Comparison of ENCODE assay signal across 8 cellular contexts in the genomic region with DNA sequence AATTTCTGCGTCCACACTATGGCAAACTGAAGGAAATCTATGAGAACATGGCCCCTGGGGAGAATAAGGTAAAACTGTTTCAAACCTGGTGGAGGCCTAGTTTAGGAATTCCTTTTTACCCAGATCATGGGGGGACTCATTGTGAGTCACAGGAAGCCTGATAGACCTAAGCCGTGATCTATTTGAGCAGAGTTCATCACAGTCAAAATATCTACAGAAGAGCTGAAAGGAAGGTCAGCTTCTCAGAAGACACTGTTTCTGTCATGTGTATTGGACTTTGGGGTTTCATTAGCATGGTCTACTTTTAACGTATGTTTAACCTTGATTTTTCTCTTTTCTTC. TPM values are rescaled to one million over a fixed set of nuclear protein-coding genes. Genes with fewer than 3 reads are reported as not detected.
DNase-seq lines count a peak whose midpoint lies in the region; ATAC-seq and TF ChIP-seq lines count a peak whose summit lies in the region.
"Had no signal": no experiment of that assay in that cellular context is flagged by ENCODE, and none has a peak within 500 bp of the region (broad histone marks: within the 10 kb centered on the region; RNA-seq: fewer than 3 reads in every experiment).

No MANE protein-coding gene starts in this region.

- H3K36me3 Mint-ChIP-seq in endothelial cell (ENCODE audit: low read depth, unreplicated experiment): peaks cover 35% of the 10 kb centered on the region
- peaks cover 18% of the 10 kb centered on the region for H3K36me3 Mint-ChIP-seq in progenitor cell of endocrine pancreas (ENCODE audit: insufficient read depth)

- peaks cover 60% of the 10 kb centered on the region for H3K79me2 ChIP-seq in PC-3 (ENCODE audit: low read length)

- ATAC-seq in PC-3 (peak; percentile 26), GM21528 (IDR thresholded peaks at IDR 0.05; ENCODE audit: low FRiP score, unreplicated experiment) (no peak)

- POLR2A ChIA-PET in PC-3 (lab: Charles Lee; ENCODE audit: unreplicated experiment): no interaction called here

- intact Hi-C loops in PC-3 (cut with micrococcal nuclease): no loop called here

- no peaks in the 10 kb centered on the region for H3K27me3 ChIP-seq in PC-3 (ENCODE audit: low read length)

- H3K4me3 ChIP-seq in GM12865 (ENCODE audit: low read depth, low read length) (peak overlapping the region; percentile 1; the same call in 1 of the 2 replicates), PC-3 (ENCODE audit: low read length) (peak overlapping the region; percentile 100)

- peaks cover 49% of the 10 kb centered on the region for H4K20me1 ChIP-seq in PC-3 (ENCODE audit: low read length)

- CTCF ChIA-PET in PC-3 (lab: Charles Lee): no interaction called here

- no peaks in the 10 kb centered on the region for H3F3A ChIP-seq in PC-3 (ENCODE audit: low read length, unreplicated experiment)

- no peaks in the 10 kb centered on the region for H3K9me3 ChIP-seq in PC-3 (ENCODE audit: low read length)

- H2AFZ ChIP-seq in PC-3 (ENCODE audit: low read length): no peak overlapping the region

- no peaks in the 10 kb centered on the region for H3K9me3 Mint-ChIP-seq in endothelial cell (ENCODE audit: unreplicated experiment)
- H3K9me3 Mint-ChIP-seq in progenitor cell of endocrine pancreas (ENCODE audit: low read depth): no peaks in the 10 kb centered on the region

- peak overlapping the region; percentile 87 for H3K4me2 ChIP-seq in PC-3 (ENCODE audit: low read length)

- H3K9me2 ChIP-seq in PC-3 (replicated peaks; ENCODE audit: low read length): no peaks in the 10 kb centered on the region

- H3K4me3 Mint-ChIP-seq in endothelial cell (ENCODE audit: unreplicated experiment) (peak overlapping the region; percentile 99), progenitor cell of endocrine pancreas (ENCODE audit: low read depth) (peak overlapping the region; percentile 96)

- no TSS peak for BruUV-seq in PC-3 (replicated peaks; lab: Mats Ljungman, UMichigan)

- peaks cover 48% of the 10 kb centered on the region for H3K36me3 ChIP-seq in PC-3 (ENCODE audit: low read depth, low read length)

- H3K4me1 Mint-ChIP-seq in endothelial cell (ENCODE audit: unreplicated experiment): peaks cover 14% of the 10 kb centered on the region
- H3K4me1 Mint-ChIP-seq in progenitor cell of endocrine pancreas (ENCODE audit: low read depth): peaks cover 12% of the 10 kb centered on the region

- peak overlapping the region; percentile 80 for H3K27ac ChIP-seq in PC-3 (ENCODE audit: low read length)

- H3K9ac ChIP-seq in PC-3 (ENCODE audit: low read length): peak overlapping the region; percentile 98

- H3K27me3 Mint-ChIP-seq in endothelial cell (ENCODE audit: unreplicated experiment) (peaks cover 6% of the 10 kb centered on the region), progenitor cell of endocrine pancreas (no peaks in the 10 kb centered on the region)

- TF ChIP-seq CTCF in GM12865 (IDR thresholded peaks at IDR 0.05; ENCODE audit: insufficient read depth, low read depth, low read length, missing control alignments) (no peak), PC-3 (conservative IDR thresholded peaks at IDR 0.05; ENCODE audit: low read depth, low read length) (no peak), endothelial cell (IDR thresholded peaks at IDR 0.05; ENCODE audit: unreplicated experiment) (no peak), progenitor cell of endocrine pancreas (IDR thresholded peaks at IDR 0.05; ENCODE audit: unreplicated experiment) (no peak)

- H3K27ac Mint-ChIP-seq in endothelial cell (ENCODE audit: unreplicated experiment): peak overlapping the region; percentile 92
- H3K27ac Mint-ChIP-seq in progenitor cell of endocrine pancreas: peak overlapping the region; percentile 94

- H3K4me1 ChIP-seq in PC-3 (ENCODE audit: insufficient read depth, low read length): peaks cover 20% of the 10 kb centered on the region

- DNase-seq in GM12865 (ENCODE audit: low read depth) (no peak), PC-3 (peak; percentile 86), endothelial cell (ENCODE audit: low spot score) (no peak), progenitor cell of endocrine pancreas (ENCODE audit: low spot score, unreplicated experiment) (no peak), AG08396 (ENCODE audit: low spot score) (no peak), GDM1 (lab: John Stamatoyannopoulos, UW) (no peak)
- DNase-seq: NCI-H524 had no signal

RNA-seq across cellular contexts. Expression of a gene that starts 1.3 kb away (rescaled TPM):
- total RNA-seq in PC-3 (2014; rRNA removed) (1,057 and 1,393 TPM in 2 replicates), endothelial cell (ENCODE audit: unreplicated experiment) (292 TPM), progenitor cell of endocrine pancreas (259 and 269 TPM in 2 replicates)

RNA-seq across cellular contexts. Expression of a gene that starts 14.1 kb away (rescaled TPM):
- 463 and 599 TPM in 2 replicates for total RNA-seq in PC-3 (2014; rRNA removed)
- total RNA-seq in endothelial cell (ENCODE audit: unreplicated experiment): 390 TPM
- total RNA-seq in progenitor cell of endocrine pancreas: 333 and 341 TPM in 2 replicates

RNA-seq across cellular contexts. Expression of a gene that starts 24.5 kb away (rescaled TPM):
- not detected in 2 replicates for total RNA-seq in PC-3 (2014; rRNA removed)
- total RNA-seq in endothelial cell (ENCODE audit: unreplicated experiment): not detected
- total RNA-seq in progenitor cell of endocrine pancreas: not detected in 2 replicates

RNA-seq across cellular contexts. Expression of a gene that starts 37.1 kb away (rescaled TPM):
- total RNA-seq in PC-3 (2014; rRNA removed) (21.9 and 24.2 TPM in 2 replicates), endothelial cell (ENCODE audit: unreplicated experiment) (15.8 TPM), progenitor cell of endocrine pancreas (15.4 and 17.3 TPM in 2 replicates)

RNA-seq across cellular contexts. Expression of a gene that starts 39.0 kb away (rescaled TPM):
- total RNA-seq in PC-3 (2014; rRNA removed) (1.1 and 1.2 TPM in 2 replicates), endothelial cell (ENCODE audit: unreplicated experiment) (not detected), progenitor cell of endocrine pancreas (1.3 and 1.4 TPM in 2 replicates)
